ENCODE assay signal across 8 cellular contexts in the genomic region with DNA sequence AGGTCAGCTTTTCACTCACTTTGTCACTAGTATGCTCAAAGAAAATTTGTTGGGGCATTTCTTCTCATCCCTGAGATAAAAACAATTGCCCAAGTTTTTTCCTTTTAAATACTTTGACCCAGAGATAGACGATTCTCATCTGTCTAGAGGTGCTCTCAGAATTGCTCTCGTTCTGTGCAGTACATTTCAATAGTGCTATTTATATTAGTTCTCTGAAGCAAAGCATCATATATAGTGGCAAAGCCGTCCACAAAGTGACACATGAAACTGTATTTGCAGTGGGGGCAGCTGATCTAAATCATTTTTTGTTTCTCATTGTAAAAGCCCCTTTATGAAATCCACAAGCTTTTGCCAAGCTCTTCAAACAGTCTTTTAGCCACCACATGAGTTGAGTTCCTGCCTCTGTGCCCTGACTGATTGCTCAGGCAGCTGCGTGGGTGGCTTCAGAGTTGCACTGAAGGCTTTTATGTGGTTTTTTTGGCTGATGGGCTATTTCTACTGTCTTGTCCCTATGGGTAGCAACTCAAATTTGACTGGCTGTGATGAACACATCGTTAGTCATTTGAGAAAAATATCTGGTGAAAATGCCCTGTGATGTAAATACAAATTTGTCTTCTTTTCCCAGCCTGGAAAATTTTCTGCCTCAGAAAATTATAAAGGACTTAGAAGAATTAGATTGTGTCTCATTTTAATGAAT.
A peak's percentile ranks its signal among the peaks of the same experiment; 100 is the strongest.
DNase-seq lines count a peak whose midpoint lies in the region; ATAC-seq lines count a peak whose summit lies in the region.

No MANE protein-coding gene starts in this region.

- DNase-seq in AG08395 (ENCODE audit: low spot score) (peak; percentile 67), activated T-cell treated with anti-CD3 and anti-CD28 coated beads for 1 hour (ENCODE audit: low read depth) (peak; percentile 2), medulla oblongata (ENCODE audit: extremely low spot score) (peak; percentile 4), NCI-H510A (lab: John Stamatoyannopoulos, UW) (no peak), NCI-H2081 treated with DMSO at 0.1 percent for 48 hours (lab: John Stamatoyannopoulos, UW) (no peak)

- ATAC-seq in GM19468 (IDR thresholded peaks at IDR 0.05; ENCODE audit: extremely low read depth, unreplicated experiment): peak; percentile 83
- peak; percentile 67 for ATAC-seq in HG03571 (IDR thresholded peaks at IDR 0.05; ENCODE audit: unreplicated experiment)
- no peak for ATAC-seq in HG03097 (IDR thresholded peaks at IDR 0.05; ENCODE audit: low FRiP score, unreplicated experiment)

Comparison
In these comparisons a context has a peak if more than half of its experiments do, and no peak if none do; other contexts are left out.
1. DNase-seq: peak in AG08395 (single experiment), activated T-cell treated with anti-CD3 and anti-CD28 coated beads for 1 hour (single experiment) and medulla oblongata (single experiment); none in NCI-H510A (single experiment) and NCI-H2081 treated with DMSO at 0.1 percent for 48 hours (single experiment).